In the genomic region with DNA sequence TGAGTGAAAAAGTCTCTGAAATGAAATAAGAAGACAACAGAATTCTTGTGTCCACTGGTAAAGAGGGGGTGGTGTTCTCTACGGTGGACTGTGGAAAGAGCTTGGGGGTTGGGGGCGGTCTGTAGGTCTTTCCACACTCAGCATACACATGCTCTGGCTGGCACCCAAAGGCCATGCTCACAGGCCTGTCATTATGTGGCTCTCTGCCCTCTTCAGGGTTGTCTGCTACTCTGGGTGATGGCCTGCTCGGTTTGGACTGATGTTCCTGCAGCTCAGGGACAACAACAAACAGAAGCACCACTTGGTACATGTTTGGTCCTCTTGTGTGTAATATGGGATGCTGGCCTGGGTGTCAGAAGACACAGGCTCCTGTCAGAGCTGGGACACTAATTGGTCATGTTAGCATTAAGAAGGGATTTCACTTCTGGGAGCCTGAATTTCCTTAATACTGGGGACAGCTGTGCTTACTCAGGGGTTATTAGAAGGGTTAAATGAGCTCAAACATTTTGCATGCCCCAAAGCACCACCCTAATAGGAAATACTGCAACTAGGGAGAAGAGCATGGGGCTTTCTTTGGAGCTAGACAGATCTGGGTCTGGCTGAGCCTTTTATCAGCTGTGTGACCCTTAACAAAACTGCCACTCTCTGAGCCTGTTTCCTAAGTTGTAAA, we compare ENCODE assay signal across 1 cellular context.
TF ChIP-seq lines count a peak whose summit lies in the region.

No MANE protein-coding gene starts in this region.

TF ChIP-seq in GM23338, 12 proteins besides CTCF, POLR2A, EP300 and RAD21 (continued from another document):
- TF ChIP-seq, protein P1, sequence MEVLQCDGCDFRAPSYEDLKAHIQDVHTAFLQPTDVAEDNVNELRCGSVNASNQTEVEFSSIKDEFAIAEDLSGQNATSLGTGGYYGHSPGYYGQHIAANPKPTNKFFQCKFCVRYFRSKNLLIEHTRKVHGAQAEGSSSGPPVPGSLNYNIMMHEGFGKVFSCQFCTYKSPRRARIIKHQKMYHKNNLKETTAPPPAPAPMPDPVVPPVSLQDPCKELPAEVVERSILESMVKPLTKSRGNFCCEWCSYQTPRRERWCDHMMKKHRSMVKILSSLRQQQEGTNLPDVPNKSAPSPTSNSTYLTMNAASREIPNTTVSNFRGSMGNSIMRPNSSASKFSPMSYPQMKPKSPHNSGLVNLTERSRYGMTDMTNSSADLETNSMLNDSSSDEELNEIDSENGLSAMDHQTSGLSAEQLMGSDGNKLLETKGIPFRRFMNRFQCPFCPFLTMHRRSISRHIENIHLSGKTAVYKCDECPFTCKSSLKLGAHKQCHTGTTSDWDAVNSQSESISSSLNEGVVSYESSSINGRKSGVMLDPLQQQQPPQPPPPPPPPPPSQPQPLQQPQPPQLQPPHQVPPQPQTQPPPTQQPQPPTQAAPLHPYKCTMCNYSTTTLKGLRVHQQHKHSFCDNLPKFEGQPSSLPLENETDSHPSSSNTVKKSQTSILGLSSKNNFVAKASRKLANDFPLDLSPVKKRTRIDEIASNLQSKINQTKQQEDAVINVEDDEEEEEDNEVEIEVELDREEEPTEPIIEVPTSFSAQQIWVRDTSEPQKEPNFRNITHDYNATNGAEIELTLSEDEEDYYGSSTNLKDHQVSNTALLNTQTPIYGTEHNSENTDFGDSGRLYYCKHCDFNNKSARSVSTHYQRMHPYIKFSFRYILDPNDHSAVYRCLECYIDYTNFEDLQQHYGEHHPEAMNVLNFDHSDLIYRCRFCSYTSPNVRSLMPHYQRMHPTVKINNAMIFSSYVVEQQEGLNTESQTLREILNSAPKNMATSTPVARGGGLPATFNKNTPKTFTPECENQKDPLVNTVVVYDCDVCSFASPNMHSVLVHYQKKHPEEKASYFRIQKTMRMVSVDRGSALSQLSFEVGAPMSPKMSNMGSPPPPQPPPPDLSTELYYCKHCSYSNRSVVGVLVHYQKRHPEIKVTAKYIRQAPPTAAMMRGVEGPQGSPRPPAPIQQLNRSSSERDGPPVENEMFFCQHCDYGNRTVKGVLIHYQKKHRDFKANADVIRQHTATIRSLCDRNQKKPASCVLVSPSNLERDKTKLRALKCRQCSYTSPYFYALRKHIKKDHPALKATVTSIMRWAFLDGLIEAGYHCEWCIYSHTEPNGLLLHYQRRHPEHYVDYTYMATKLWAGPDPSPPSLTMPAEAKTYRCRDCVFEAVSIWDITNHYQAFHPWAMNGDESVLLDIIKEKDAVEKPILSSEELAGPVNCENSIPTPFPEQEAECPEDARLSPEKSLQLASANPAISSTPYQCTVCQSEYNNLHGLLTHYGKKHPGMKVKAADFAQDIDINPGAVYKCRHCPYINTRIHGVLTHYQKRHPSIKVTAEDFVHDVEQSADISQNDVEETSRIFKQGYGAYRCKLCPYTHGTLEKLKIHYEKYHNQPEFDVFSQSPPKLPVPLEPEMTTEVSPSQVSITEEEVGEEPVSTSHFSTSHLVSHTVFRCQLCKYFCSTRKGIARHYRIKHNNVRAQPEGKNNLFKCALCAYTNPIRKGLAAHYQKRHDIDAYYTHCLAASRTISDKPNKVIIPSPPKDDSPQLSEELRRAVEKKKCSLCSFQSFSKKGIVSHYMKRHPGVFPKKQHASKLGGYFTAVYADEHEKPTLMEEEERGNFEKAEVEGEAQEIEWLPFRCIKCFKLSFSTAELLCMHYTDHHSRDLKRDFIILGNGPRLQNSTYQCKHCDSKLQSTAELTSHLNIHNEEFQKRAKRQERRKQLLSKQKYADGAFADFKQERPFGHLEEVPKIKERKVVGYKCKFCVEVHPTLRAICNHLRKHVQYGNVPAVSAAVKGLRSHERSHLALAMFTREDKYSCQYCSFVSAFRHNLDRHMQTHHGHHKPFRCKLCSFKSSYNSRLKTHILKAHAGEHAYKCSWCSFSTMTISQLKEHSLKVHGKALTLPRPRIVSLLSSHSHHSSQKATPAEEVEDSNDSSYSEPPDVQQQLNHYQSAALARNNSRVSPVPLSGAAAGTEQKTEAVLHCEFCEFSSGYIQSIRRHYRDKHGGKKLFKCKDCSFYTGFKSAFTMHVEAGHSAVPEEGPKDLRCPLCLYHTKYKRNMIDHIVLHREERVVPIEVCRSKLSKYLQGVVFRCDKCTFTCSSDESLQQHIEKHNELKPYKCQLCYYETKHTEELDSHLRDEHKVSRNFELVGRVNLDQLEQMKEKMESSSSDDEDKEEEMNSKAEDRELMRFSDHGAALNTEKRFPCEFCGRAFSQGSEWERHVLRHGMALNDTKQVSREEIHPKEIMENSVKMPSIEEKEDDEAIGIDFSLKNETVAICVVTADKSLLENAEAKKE (CRISPR knock-in tag; IDR thresholded peaks at IDR 0.05) = no peak
- TF ChIP-seq, protein P2, sequence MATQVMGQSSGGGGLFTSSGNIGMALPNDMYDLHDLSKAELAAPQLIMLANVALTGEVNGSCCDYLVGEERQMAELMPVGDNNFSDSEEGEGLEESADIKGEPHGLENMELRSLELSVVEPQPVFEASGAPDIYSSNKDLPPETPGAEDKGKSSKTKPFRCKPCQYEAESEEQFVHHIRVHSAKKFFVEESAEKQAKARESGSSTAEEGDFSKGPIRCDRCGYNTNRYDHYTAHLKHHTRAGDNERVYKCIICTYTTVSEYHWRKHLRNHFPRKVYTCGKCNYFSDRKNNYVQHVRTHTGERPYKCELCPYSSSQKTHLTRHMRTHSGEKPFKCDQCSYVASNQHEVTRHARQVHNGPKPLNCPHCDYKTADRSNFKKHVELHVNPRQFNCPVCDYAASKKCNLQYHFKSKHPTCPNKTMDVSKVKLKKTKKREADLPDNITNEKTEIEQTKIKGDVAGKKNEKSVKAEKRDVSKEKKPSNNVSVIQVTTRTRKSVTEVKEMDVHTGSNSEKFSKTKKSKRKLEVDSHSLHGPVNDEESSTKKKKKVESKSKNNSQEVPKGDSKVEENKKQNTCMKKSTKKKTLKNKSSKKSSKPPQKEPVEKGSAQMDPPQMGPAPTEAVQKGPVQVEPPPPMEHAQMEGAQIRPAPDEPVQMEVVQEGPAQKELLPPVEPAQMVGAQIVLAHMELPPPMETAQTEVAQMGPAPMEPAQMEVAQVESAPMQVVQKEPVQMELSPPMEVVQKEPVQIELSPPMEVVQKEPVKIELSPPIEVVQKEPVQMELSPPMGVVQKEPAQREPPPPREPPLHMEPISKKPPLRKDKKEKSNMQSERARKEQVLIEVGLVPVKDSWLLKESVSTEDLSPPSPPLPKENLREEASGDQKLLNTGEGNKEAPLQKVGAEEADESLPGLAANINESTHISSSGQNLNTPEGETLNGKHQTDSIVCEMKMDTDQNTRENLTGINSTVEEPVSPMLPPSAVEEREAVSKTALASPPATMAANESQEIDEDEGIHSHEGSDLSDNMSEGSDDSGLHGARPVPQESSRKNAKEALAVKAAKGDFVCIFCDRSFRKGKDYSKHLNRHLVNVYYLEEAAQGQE (IDR thresholded peaks at IDR 0.05; ENCODE audit: unreplicated experiment) = no peak
- no peak for TF ChIP-seq EZH2phosphoT487 (IDR thresholded peaks at IDR 0.05; ENCODE audit: unreplicated experiment)
